Comparison of ENCODE assay signal across 1 cellular context in the genomic region with DNA sequence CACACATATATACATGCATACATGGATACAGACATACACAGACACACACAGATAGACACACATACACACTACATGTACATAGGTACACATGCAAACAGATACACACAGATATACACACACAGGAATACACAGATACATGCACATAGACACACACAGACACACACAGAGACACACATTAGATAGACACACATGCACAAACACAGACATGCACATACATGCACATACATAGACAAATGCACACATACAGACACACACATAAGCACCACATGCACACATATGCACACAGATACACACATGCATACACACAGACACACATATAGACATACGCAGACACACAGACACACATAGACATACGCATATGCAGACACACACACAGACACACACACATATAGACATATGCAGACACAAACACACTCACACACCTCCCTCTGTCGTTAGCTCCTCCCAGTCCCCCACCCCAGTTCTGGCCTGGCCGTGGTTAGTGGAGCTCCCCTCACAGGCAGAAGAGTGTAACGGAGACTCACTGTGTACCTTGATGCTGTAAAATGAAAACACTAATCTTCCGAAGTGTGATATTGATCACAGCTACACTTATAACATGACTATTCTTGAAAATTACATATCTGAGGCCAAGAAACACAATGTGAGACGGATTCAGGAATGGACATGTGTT.
TF ChIP-seq lines count a peak whose summit lies in the region.

No MANE protein-coding gene starts in this region.

TF ChIP-seq in HepG2, 621 proteins besides CTCF, POLR2A, EP300 and RAD21 (continued from another document and continues in another):
- TF ChIP-seq PATZ1 (CRISPR knock-in tag; IDR thresholded peaks at IDR 0.05): 0 out of 2 replicates have a peak, but pooled peaks have one; percentile 19
- TF ChIP-seq ZNF574 (CRISPR knock-in tag; IDR thresholded peaks at IDR 0.05): no peak
- TF ChIP-seq HNF1B (CRISPR knock-in tag; IDR thresholded peaks at IDR 0.05): no peak
- no peak for TF ChIP-seq ZNF275 (CRISPR knock-in tag; IDR thresholded peaks at IDR 0.05; ENCODE audit: borderline replicate concordance)
- TF ChIP-seq KDM5B (CRISPR knock-in tag; IDR thresholded peaks at IDR 0.05; ENCODE audit: borderline replicate concordance): no peak
- no peak for TF ChIP-seq ZNF652 (CRISPR knock-in tag; IDR thresholded peaks at IDR 0.05; ENCODE audit: borderline replicate concordance, low read depth)
- TF ChIP-seq ZBTB7B (CRISPR knock-in tag; IDR thresholded peaks at IDR 0.05): no peak
- TF ChIP-seq, protein P1, sequence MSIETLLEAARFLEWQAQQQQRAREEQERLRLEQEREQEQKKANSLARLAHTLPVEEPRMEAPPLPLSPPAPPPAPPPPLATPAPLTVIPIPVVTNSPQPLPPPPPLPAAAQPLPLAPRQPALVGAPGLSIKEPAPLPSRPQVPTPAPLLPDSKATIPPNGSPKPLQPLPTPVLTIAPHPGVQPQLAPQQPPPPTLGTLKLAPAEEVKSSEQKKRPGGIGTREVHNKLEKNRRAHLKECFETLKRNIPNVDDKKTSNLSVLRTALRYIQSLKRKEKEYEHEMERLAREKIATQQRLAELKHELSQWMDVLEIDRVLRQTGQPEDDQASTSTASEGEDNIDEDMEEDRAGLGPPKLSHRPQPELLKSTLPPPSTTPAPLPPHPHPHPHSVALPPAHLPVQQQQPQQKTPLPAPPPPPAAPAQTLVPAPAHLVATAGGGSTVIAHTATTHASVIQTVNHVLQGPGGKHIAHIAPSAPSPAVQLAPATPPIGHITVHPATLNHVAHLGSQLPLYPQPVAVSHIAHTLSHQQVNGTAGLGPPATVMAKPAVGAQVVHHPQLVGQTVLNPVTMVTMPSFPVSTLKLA (IDR thresholded peaks at IDR 0.05): peak; percentile 44; the same call in 1 of the 2 replicates
- TF ChIP-seq FOXM1 (CRISPR knock-in tag; IDR thresholded peaks at IDR 0.05): no peak
- TF ChIP-seq, protein P2, sequence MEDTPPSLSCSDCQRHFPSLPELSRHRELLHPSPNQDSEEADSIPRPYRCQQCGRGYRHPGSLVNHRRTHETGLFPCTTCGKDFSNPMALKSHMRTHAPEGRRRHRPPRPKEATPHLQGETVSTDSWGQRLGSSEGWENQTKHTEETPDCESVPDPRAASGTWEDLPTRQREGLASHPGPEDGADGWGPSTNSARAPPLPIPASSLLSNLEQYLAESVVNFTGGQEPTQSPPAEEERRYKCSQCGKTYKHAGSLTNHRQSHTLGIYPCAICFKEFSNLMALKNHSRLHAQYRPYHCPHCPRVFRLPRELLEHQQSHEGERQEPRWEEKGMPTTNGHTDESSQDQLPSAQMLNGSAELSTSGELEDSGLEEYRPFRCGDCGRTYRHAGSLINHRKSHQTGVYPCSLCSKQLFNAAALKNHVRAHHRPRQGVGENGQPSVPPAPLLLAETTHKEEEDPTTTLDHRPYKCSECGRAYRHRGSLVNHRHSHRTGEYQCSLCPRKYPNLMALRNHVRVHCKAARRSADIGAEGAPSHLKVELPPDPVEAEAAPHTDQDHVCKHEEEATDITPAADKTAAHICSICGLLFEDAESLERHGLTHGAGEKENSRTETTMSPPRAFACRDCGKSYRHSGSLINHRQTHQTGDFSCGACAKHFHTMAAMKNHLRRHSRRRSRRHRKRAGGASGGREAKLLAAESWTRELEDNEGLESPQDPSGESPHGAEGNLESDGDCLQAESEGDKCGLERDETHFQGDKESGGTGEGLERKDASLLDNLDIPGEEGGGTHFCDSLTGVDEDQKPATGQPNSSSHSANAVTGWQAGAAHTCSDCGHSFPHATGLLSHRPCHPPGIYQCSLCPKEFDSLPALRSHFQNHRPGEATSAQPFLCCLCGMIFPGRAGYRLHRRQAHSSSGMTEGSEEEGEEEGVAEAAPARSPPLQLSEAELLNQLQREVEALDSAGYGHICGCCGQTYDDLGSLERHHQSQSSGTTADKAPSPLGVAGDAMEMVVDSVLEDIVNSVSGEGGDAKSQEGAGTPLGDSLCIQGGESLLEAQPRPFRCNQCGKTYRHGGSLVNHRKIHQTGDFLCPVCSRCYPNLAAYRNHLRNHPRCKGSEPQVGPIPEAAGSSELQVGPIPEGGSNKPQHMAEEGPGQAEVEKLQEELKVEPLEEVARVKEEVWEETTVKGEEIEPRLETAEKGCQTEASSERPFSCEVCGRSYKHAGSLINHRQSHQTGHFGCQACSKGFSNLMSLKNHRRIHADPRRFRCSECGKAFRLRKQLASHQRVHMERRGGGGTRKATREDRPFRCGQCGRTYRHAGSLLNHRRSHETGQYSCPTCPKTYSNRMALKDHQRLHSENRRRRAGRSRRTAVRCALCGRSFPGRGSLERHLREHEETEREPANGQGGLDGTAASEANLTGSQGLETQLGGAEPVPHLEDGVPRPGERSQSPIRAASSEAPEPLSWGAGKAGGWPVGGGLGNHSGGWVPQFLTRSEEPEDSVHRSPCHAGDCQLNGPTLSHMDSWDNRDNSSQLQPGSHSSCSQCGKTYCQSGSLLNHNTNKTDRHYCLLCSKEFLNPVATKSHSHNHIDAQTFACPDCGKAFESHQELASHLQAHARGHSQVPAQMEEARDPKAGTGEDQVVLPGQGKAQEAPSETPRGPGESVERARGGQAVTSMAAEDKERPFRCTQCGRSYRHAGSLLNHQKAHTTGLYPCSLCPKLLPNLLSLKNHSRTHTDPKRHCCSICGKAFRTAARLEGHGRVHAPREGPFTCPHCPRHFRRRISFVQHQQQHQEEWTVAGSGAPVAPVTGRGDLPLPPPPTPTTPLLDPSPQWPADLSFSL (CRISPR knock-in tag; IDR thresholded peaks at IDR 0.05): peak; percentile 61
- TF ChIP-seq, protein P3, sequence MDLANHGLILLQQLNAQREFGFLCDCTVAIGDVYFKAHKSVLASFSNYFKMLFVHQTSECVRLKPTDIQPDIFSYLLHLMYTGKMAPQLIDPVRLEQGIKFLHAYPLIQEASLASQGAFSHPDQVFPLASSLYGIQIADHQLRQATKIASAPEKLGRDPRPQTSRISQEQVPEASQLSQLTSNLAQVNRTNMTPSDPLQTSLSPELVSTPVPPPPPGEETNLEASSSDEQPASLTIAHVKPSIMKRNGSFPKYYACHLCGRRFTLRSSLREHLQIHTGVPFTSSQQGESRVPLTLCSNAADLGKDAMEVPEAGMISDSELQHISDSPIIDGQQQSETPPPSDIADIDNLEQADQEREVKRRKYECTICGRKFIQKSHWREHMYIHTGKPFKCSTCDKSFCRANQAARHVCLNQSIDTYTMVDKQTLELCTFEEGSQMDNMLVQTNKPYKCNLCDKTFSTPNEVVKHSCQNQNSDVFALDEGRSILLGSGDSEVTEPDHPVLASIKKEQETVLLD (CRISPR knock-in tag; IDR thresholded peaks at IDR 0.05; ENCODE audit: low read depth): no peak
- peak; percentile 58; the same call in 1 of the 2 replicates for TF ChIP-seq ZNF207 (IDR thresholded peaks at IDR 0.05; ENCODE audit: borderline replicate concordance)
- 0 out of 2 replicates have a peak, but pooled peaks have one; percentile 49 for TF ChIP-seq FOXP1 (IDR thresholded peaks at IDR 0.05)
- TF ChIP-seq FOXP1 (CRISPR knock-in tag; IDR thresholded peaks at IDR 0.05): no peak
- TF ChIP-seq SKIL (CRISPR knock-in tag; IDR thresholded peaks at IDR 0.05; ENCODE audit: borderline replicate concordance): peak; percentile 41; the same call in 1 of the 2 replicates
- TF ChIP-seq MED8 (CRISPR knock-in tag; IDR thresholded peaks at IDR 0.05; ENCODE audit: insufficient replicate concordance): no peak
- TF ChIP-seq ZNF629 (CRISPR knock-in tag; conservative IDR thresholded peaks at IDR 0.05): no peak
- TF ChIP-seq, protein P4, sequence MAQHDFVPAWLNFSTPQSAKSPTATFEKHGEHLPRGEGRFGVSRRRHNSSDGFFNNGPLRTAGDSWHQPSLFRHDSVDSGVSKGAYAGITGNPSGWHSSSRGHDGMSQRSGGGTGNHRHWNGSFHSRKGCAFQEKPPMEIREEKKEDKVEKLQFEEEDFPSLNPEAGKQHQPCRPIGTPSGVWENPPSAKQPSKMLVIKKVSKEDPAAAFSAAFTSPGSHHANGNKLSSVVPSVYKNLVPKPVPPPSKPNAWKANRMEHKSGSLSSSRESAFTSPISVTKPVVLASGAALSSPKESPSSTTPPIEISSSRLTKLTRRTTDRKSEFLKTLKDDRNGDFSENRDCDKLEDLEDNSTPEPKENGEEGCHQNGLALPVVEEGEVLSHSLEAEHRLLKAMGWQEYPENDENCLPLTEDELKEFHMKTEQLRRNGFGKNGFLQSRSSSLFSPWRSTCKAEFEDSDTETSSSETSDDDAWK (CRISPR knock-in tag; IDR thresholded peaks at IDR 0.05): no peak
- 0 out of 2 replicates have a peak, but pooled peaks have one; percentile 34 for TF ChIP-seq SOX6 (IDR thresholded peaks at IDR 0.05)
- no peak for TF ChIP-seq SOX6 (CRISPR knock-in tag; IDR thresholded peaks at IDR 0.05)
- no peak; the same call in 1 of the 2 replicates for TF ChIP-seq IKZF1 (IDR thresholded peaks at IDR 0.05)
- no peak for TF ChIP-seq HOMEZ (CRISPR knock-in tag; IDR thresholded peaks at IDR 0.05; ENCODE audit: low read depth)
- TF ChIP-seq HNRNPL (IDR thresholded peaks at IDR 0.05; ENCODE audit: low read depth, low read length): no peak
